ENCODE assay signal across 18 cellular contexts in the genomic region with DNA sequence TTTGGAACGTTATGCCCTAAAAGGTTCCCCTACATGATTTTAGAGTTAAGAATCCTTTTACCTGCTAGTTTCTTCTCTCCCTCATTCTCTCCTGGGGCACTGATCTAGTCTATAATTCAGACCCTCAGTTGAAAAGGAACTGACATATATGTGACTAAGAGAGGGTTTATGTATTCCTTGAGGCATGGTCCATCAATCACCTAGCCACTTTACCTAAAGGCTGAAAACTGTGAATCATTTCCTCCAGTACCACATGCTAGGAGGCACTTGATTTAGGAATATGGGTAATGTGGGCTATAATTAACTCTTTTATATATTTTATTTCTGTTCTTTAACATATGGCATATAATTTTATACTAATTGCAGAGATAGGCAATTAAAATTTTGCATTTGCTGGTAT.
A peak's percentile ranks its signal among the peaks of the same experiment; 100 is the strongest.
DNase-seq lines count a peak whose midpoint lies in the region; ATAC-seq, FAIRE-seq and TF ChIP-seq lines count a peak whose summit lies in the region.
"Had no signal": no experiment of that assay in that cellular context is flagged by ENCODE, and none has a peak within 500 bp of the region (broad histone marks: within the 10 kb centered on the region; RNA-seq: fewer than 3 reads in every experiment).

No MANE protein-coding gene starts in this region.

- intact Hi-C loops in right lobe of liver (cut with DNase I): no loop called here

- CTCF ChIA-PET in SK-N-SH (lab: Yijun Ruan, JAX): no interaction called here

- TF ChIP-seq POLR2A in right lobe of liver (IDR thresholded peaks at IDR 0.05): no peak

- H3K36me3 ChIP-seq in SK-N-SH (replicated peaks in 1 of 2; ENCODE audit: control insufficient read depth in 1 of 2, insufficient read depth in 2 of 2, low read length in 1 of 2) (no peaks in the 10 kb centered on the region), bronchial epithelial cell (ENCODE audit: control insufficient read depth, insufficient read depth, low read length) (no peaks in the 10 kb centered on the region), right lobe of liver (no peaks in the 10 kb centered on the region)
- H3K36me3 ChIP-seq: SJSA1 had no signal

- H2AFZ ChIP-seq in SK-N-SH (ENCODE audit: low read depth): no peak overlapping the region
- H2AFZ ChIP-seq: PC-9 had no signal

- no peaks in the 10 kb centered on the region for H3K79me2 ChIP-seq in SK-N-SH (ENCODE audit: insufficient read depth)

- DNase-seq in SK-N-SH: no peak
- DNase-seq in RCC 7860 (ENCODE audit: low spot score): peak; percentile 31
- peak; percentile 80 for DNase-seq in bronchial epithelial cell (ENCODE audit: low read depth)
- DNase-seq in central memory CD4-positive, alpha-beta T cell: no peak
- no peak for DNase-seq in right lobe of liver
- DNase-seq: DND-41, GDM1, H9, NCI-H1105, NCI-H187, NCI-H2227 treated with DMSO at 0.1 percent for 48 hours, NCI-H524, PC-9 had no signal

- FAIRE-seq in RCC 7860 (lab: Jason Lieb, UNC) (peak; percentile 32), bronchial epithelial cell (lab: Jason Lieb, UNC) (no peak)

- TF ChIP-seq CTCF in SK-N-SH (IDR thresholded peaks at IDR 0.05) (no peak), bronchial epithelial cell (IDR thresholded peaks at IDR 0.05; ENCODE audit: insufficient read depth, low read length, severe bottlenecking) (no peak), right lobe of liver (IDR thresholded peaks at IDR 0.05) (no peak)

- H3K4me1 ChIP-seq in SK-N-SH (ENCODE audit: control insufficient read depth in 1 of 2, insufficient read depth in 2 of 2, low read depth in 1 of 2, low read length in 1 of 2): peaks cover 0 to 5% of the 10 kb centered on the region in 2 experiments; a peak in 1 of 4 replicates
- H3K4me1 ChIP-seq in right lobe of liver: no peaks in the 10 kb centered on the region
- H3K4me1 ChIP-seq: SJSA1 had no signal

- no peak for TF ChIP-seq RAD21 in SK-N-SH (IDR thresholded peaks at IDR 0.05; ENCODE audit: low read length)

- no peak for ATAC-seq in SK-N-SH treated with all-trans-retinoic acid at 6 μM for 48 hours
- ATAC-seq in GM21423 (IDR thresholded peaks at IDR 0.05; ENCODE audit: unreplicated experiment): no peak
- no peak for ATAC-seq in HG02885 (IDR thresholded peaks at IDR 0.05; ENCODE audit: poor library complexity, unreplicated experiment)
- ATAC-seq in right lobe of liver: no peak

- H3K27ac ChIP-seq in SK-N-SH (ENCODE audit: low read depth in 2 of 2, low read length in 1 of 2) (no peak overlapping the region), right lobe of liver (no peak overlapping the region)
- H3K27ac ChIP-seq: 22Rv1, PC-9, SJSA1 had no signal

- 0 out of 4 replicates have a peak, but pooled peaks of 1 of the 2 experiments have one; percentile 8 for TF ChIP-seq EP300 in SK-N-SH (IDR thresholded peaks at IDR 0.05; ENCODE audit: borderline replicate concordance in 1 of 2, low read depth in 1 of 2, low read length in 1 of 2)

- POLR2A ChIA-PET in SK-N-SH (lab: Yijun Ruan, JAX): no interaction called here

- 65% methylated on average over 1 of the region's 1 CpG for WGBS in SK-N-SH (ENCODE audit: low lambda C conversion rate)
- WGBS in right lobe of liver (ENCODE audit: insufficient coverage, low coverage, low lambda C conversion rate, missing lambda C conversion rate): 71% methylated on average over 1 of the region's 1 CpG

- H3K27me3 ChIP-seq in SK-N-SH (ENCODE audit: insufficient read depth) (no peaks in the 10 kb centered on the region), bronchial epithelial cell (ENCODE audit: control insufficient read depth, insufficient read depth, low read length) (no peaks in the 10 kb centered on the region), right lobe of liver (no peaks in the 10 kb centered on the region)

- H3K9me2 ChIP-seq in SK-N-SH: no peaks in the 10 kb centered on the region

- H3K9ac ChIP-seq in SK-N-SH: no peak overlapping the region

- no peaks in the 10 kb centered on the region for H3K9me3 ChIP-seq in SK-N-SH
- no peaks in the 10 kb centered on the region for H3K9me3 ChIP-seq in right lobe of liver
- H3K9me3 ChIP-seq: SJSA1 had no signal

- H3F3A ChIP-seq in SK-N-SH (replicated peaks; ENCODE audit: insufficient read depth): no peaks in the 10 kb centered on the region

- no peaks in the 10 kb centered on the region for H4K20me1 ChIP-seq in SK-N-SH (ENCODE audit: insufficient read depth)

- H3K4me3 ChIP-seq in SK-N-SH (ENCODE audit: low read depth in 2 of 2, low read length in 1 of 2) (no peak overlapping the region), bronchial epithelial cell (ENCODE audit: low read depth, low read length) (no peak overlapping the region), right lobe of liver (no peak overlapping the region)
- H3K4me3 ChIP-seq: PC-9, SJSA1 had no signal

- H3K4me2 ChIP-seq in SK-N-SH: no peak overlapping the region
- H3K4me2 ChIP-seq: PC-9 had no signal

TF ChIP-seq in SK-N-SH, 30 proteins besides CTCF, POLR2A, EP300 and RAD21:
- TF ChIP-seq JUND (IDR thresholded peaks at IDR 0.05) (0 out of 2 replicates have a peak, but pooled peaks have one; percentile 9), TCF12 (IDR thresholded peaks at IDR 0.05) (0 out of 2 replicates have a peak, but pooled peaks have one; percentile 23), GATA2 (CRISPR knock-in tag; IDR thresholded peaks at IDR 0.05) (no peak)
- TF ChIP-seq, protein P1, sequence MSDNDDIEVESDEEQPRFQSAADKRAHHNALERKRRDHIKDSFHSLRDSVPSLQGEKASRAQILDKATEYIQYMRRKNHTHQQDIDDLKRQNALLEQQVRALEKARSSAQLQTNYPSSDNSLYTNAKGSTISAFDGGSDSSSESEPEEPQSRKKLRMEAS (IDR thresholded peaks at IDR 0.05; ENCODE audit: low read depth): no peak
- TF ChIP-seq, protein P2, sequence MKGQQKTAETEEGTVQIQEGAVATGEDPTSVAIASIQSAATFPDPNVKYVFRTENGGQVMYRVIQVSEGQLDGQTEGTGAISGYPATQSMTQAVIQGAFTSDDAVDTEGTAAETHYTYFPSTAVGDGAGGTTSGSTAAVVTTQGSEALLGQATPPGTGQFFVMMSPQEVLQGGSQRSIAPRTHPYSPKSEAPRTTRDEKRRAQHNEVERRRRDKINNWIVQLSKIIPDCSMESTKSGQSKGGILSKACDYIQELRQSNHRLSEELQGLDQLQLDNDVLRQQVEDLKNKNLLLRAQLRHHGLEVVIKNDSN (IDR thresholded peaks at IDR 0.05; ENCODE audit: borderline replicate concordance, low read depth): no peak
- TF ChIP-seq, protein P3, sequence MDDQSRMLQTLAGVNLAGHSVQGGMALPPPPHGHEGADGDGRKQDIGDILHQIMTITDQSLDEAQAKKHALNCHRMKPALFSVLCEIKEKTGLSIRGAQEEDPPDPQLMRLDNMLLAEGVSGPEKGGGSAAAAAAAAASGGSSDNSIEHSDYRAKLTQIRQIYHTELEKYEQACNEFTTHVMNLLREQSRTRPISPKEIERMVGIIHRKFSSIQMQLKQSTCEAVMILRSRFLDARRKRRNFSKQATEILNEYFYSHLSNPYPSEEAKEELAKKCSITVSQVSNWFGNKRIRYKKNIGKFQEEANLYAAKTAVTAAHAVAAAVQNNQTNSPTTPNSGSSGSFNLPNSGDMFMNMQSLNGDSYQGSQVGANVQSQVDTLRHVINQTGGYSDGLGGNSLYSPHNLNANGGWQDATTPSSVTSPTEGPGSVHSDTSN (IDR thresholded peaks at IDR 0.05): peak; percentile 54

TF ChIP-seq in SK-N-SH treated with all-trans-retinoic acid at 6 μM for 48 hours, 23 proteins besides CTCF, POLR2A, EP300 and RAD21:
- TF ChIP-seq ARNTL (CRISPR knock-in tag; IDR thresholded peaks at IDR 0.05; ENCODE audit: borderline replicate concordance, low read depth): no peak
- TF ChIP-seq, protein P4, sequence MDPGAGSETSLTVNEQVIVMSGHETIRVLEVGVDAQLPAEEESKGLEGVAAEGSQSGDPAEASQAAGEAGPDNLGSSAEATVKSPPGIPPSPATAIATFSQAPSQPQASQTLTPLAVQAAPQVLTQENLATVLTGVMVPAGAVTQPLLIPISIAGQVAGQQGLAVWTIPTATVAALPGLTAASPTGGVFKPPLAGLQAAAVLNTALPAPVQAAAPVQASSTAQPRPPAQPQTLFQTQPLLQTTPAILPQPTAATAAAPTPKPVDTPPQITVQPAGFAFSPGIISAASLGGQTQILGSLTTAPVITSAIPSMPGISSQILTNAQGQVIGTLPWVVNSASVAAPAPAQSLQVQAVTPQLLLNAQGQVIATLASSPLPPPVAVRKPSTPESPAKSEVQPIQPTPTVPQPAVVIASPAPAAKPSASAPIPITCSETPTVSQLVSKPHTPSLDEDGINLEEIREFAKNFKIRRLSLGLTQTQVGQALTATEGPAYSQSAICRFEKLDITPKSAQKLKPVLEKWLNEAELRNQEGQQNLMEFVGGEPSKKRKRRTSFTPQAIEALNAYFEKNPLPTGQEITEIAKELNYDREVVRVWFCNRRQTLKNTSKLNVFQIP (CRISPR knock-in tag; IDR thresholded peaks at IDR 0.05; ENCODE audit: borderline replicate concordance, low read depth): no peak
- TF ChIP-seq ZNF565 (CRISPR knock-in tag; conservative IDR thresholded peaks at IDR 0.05; ENCODE audit: low read depth): no peak
- TF ChIP-seq, protein P5, sequence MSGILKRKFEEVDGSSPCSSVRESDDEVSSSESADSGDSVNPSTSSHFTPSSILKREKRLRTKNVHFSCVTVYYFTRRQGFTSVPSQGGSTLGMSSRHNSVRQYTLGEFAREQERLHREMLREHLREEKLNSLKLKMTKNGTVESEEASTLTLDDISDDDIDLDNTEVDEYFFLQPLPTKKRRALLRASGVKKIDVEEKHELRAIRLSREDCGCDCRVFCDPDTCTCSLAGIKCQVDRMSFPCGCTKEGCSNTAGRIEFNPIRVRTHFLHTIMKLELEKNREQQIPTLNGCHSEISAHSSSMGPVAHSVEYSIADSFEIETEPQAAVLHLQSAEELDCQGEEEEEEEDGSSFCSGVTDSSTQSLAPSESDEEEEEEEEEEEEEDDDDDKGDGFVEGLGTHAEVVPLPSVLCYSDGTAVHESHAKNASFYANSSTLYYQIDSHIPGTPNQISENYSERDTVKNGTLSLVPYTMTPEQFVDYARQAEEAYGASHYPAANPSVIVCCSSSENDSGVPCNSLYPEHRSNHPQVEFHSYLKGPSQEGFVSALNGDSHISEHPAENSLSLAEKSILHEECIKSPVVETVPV (CRISPR knock-in tag; IDR thresholded peaks at IDR 0.05): no peak
- TF ChIP-seq TCF4 (CRISPR knock-in tag; IDR thresholded peaks at IDR 0.05; ENCODE audit: borderline replicate concordance): no peak
- TF ChIP-seq PPARA (CRISPR knock-in tag; IDR thresholded peaks at IDR 0.05; ENCODE audit: borderline replicate concordance): no peak

Comparison
In these comparisons a context has a peak if more than half of its experiments do, and no peak if none do; other contexts are left out.
1. DNase-seq: peak in RCC 7860 (single experiment) and bronchial epithelial cell (single experiment); none in SK-N-SH (single experiment), central memory CD4-positive, alpha-beta T cell (single experiment) and right lobe of liver (0 of 3).